In genomic region chr11:9263840-9264380, GRCh38 we compare ENCODE assay signal across 8 cellular contexts. TPM values are rescaled to one million over a fixed set of nuclear protein-coding genes. Genes with fewer than 3 reads are reported as not detected.
DNase-seq lines count a peak whose midpoint lies in the region; ATAC-seq and TF ChIP-seq lines count a peak whose summit lies in the region.

No MANE protein-coding gene starts in this region.

- peak overlapping the region; percentile 93 for H3K4me3 Mint-ChIP-seq in activated naive CD8-positive, alpha-beta T cell treated with anti-CD3 and anti-CD28 coated beads, Interleukin-2, amount 10 ng/mL, durations not matched to agents 7 days and 5 days

- H3K27me3 Mint-ChIP-seq in activated naive CD8-positive, alpha-beta T cell treated with anti-CD3 and anti-CD28 coated beads, Interleukin-2, amount 10 ng/mL, durations not matched to agents 7 days and 5 days = peaks cover 14% of the 10 kb centered on the region

- no peaks in the 10 kb centered on the region for H3K9me3 Mint-ChIP-seq in activated naive CD8-positive, alpha-beta T cell treated with anti-CD3 and anti-CD28 coated beads, Interleukin-2, amount 10 ng/mL, durations not matched to agents 7 days and 5 days

- H3K4me1 Mint-ChIP-seq in activated naive CD8-positive, alpha-beta T cell treated with anti-CD3 and anti-CD28 coated beads, Interleukin-2, amount 10 ng/mL, durations not matched to agents 7 days and 5 days = peaks cover 33% of the 10 kb centered on the region

- H3K27me3 ChIP-seq in NT2/D1 (ENCODE audit: insufficient read depth, insufficient read length) = no peaks in the 10 kb centered on the region

- DNase-seq in NT2/D1 (ENCODE audit: low read depth, low spot score) (no peak), iris pigment epithelial cell (ENCODE audit: low read depth) (peak; percentile 38), NCI-H146 treated with DMSO at 0.1 percent for 48 hours (lab: John Stamatoyannopoulos, UW; ENCODE audit: unreplicated experiment) (no peak), NCI-H2196 treated with DMSO at 0.1 percent for 48 hours (lab: John Stamatoyannopoulos, UW; ENCODE audit: unreplicated experiment) (no peak)
- no peak for DNase-seq in activated naive CD8-positive, alpha-beta T cell treated with anti-CD3 and anti-CD28 coated beads, Interleukin-2, amount 10 ng/mL, durations not matched to agents 7 days and 5 days
- DNase-seq in stimulated activated CD4-positive, alpha-beta T cell treated with anti-CD3 and anti-CD28 coated beads, Interleukin-2, amount 100 ng/mL, for 4 hours (ENCODE audit: low read depth) = peak; percentile 58

- H3K4me3 ChIP-seq in GM12875 (ENCODE audit: low read depth, low read length) = peak overlapping the region; percentile 71
- peak overlapping the region; percentile 66 for H3K4me3 ChIP-seq in NT2/D1 (ENCODE audit: insufficient read length, low read depth)

- ATAC-seq in HG02571 (IDR thresholded peaks at IDR 0.05; ENCODE audit: unreplicated experiment) = peak; percentile 51
- ATAC-seq in activated naive CD8-positive, alpha-beta T cell treated with anti-CD3 and anti-CD28 coated beads, Interleukin-2, amount 10 ng/mL, durations not matched to agents 7 days and 5 days (ENCODE audit: low read depth) = peak; percentile 55

- H3K9ac ChIP-seq in NT2/D1 (ENCODE audit: insufficient read length, low read depth) = peak overlapping the region; percentile 83

- TF ChIP-seq CTCF in GM12875 (IDR thresholded peaks at IDR 0.05; ENCODE audit: borderline replicate concordance, insufficient read depth, low read depth, low read length) = no peak

- peaks cover 3% of the 10 kb centered on the region for H3K36me3 ChIP-seq in NT2/D1 (ENCODE audit: insufficient read depth, insufficient read length, low read length)

- POLR2A ChIA-PET in activated naive CD8-positive, alpha-beta T cell treated with anti-CD3 and anti-CD28 coated beads, Interleukin-2, amount 10 ng/mL, durations not matched to agents 7 days and 5 days (lab: Charles Lee) = interaction anchor here (0.6 to 2.1 kb wide), 8 partner anchors 9 to 352 kb away, joined by 3 to 12 read pairs (median 8); partner anchors contain the start of genes TMEM41B and ZNF143

- peak overlapping the region; percentile 90 for H3K27ac Mint-ChIP-seq in activated naive CD8-positive, alpha-beta T cell treated with anti-CD3 and anti-CD28 coated beads, Interleukin-2, amount 10 ng/mL, durations not matched to agents 7 days and 5 days

- H3K9me3 ChIP-seq in NT2/D1 (ENCODE audit: insufficient read depth, low read length) = no peaks in the 10 kb centered on the region

- H3K36me3 Mint-ChIP-seq in activated naive CD8-positive, alpha-beta T cell treated with anti-CD3 and anti-CD28 coated beads, Interleukin-2, amount 10 ng/mL, durations not matched to agents 7 days and 5 days = peaks cover 1% of the 10 kb centered on the region

- H3K4me1 ChIP-seq in NT2/D1 (ENCODE audit: insufficient read depth, insufficient read length) = no peaks in the 10 kb centered on the region

RNA-seq across cellular contexts. Expression of gene DENND5A, which starts 1.2 kb away (rescaled TPM):
- 10 to 100 TPM; 74.3 to 75.2 TPM for total RNA-seq in activated naive CD8-positive, alpha-beta T cell treated with anti-CD3 and anti-CD28 coated beads, Interleukin-2, amount 10 ng/mL, durations not matched to agents 7 days and 5 days

RNA-seq across cellular contexts. Expression of gene TMEM41B, which starts 50.5 kb away (rescaled TPM):
- 10 to 100 TPM; 40.5 to 42.3 TPM for total RNA-seq in activated naive CD8-positive, alpha-beta T cell treated with anti-CD3 and anti-CD28 coated beads, Interleukin-2, amount 10 ng/mL, durations not matched to agents 7 days and 5 days

Comparison
In these comparisons a context has a peak if more than half of its experiments do, and no peak if none do; other contexts are left out.
1. DNase-seq: peak in iris pigment epithelial cell (single experiment) and stimulated activated CD4-positive, alpha-beta T cell treated with anti-CD3 and anti-CD28 coated beads, Interleukin-2, amount 100 ng/mL, for 4 hours (single experiment); none in NT2/D1 (single experiment), activated naive CD8-positive, alpha-beta T cell treated with anti-CD3 and anti-CD28 coated beads, Interleukin-2, amount 10 ng/mL, durations not matched to agents 7 days and 5 days (single experiment), NCI-H146 treated with DMSO at 0.1 percent for 48 hours (single experiment) and NCI-H2196 treated with DMSO at 0.1 percent for 48 hours (single experiment).